ENCODE assay signal across 1 cellular context in genomic region chr5:62284946-62285891, GRCh38.
TF ChIP-seq lines count a peak whose summit lies in the region.

No MANE protein-coding gene starts in this region.

TF ChIP-seq in GM23338, 12 proteins besides CTCF, POLR2A, EP300 and RAD21 (continued from another document):
- TF ChIP-seq ZNF462 (CRISPR knock-in tag; IDR thresholded peaks at IDR 0.05) (no peak), CREB1 (CRISPR knock-in tag; IDR thresholded peaks at IDR 0.05; ENCODE audit: low read depth) (no peak), JUNB (IDR thresholded peaks at IDR 0.05; ENCODE audit: unreplicated experiment) (no peak), ETS1 (IDR thresholded peaks at IDR 0.05) (no peak), ZNF114 (CRISPR knock-in tag; IDR thresholded peaks at IDR 0.05) (no peak), ZNF331 (CRISPR knock-in tag; IDR thresholded peaks at IDR 0.05; ENCODE audit: low read depth) (no peak), EZH2 (IDR thresholded peaks at IDR 0.05; ENCODE audit: low read depth, unreplicated experiment) (no peak), POLR2AphosphoS5 (IDR thresholded peaks at IDR 0.05; ENCODE audit: low read depth) (no peak), EZH2phosphoT487 (IDR thresholded peaks at IDR 0.05; ENCODE audit: unreplicated experiment) (no peak)
